In genomic region chr1:114091711-114092110, GRCh38 we compare ENCODE assay signal across 15 cellular contexts.
"Had no signal": no experiment of that assay in that cellular context is flagged by ENCODE, and none has a peak within 500 bp of the region (broad histone marks: within the 10 kb centered on the region; RNA-seq: fewer than 3 reads in every experiment).

No MANE protein-coding gene starts in this region.

- DNase-seq: KBM-7, MV-4-11, NCI-H1048, NCI-H1105, NCI-H1436 treated with DMSO at 0.1 percent for 48 hours, NCI-H1694, NCI-H1930, NCI-H2081, NCI-H2107, NCI-H510A, NCI-H524 treated with DMSO at 0.1 percent for 48 hours, NCI-H774, Right ventricle myocardium superior, RPMI8226, SK-N-SH had no signal
